Comparison of ENCODE assay signal across 8 cellular contexts in genomic region chr9:127360829-127361228, GRCh38. TPM values are rescaled to one million over a fixed set of nuclear protein-coding genes. Genes with fewer than 3 reads are reported as not detected.
DNase-seq lines count a peak whose midpoint lies in the region; ATAC-seq and TF ChIP-seq lines count a peak whose summit lies in the region.

No MANE protein-coding gene starts in this region.

- H3K27me3 ChIP-seq in H9 (ENCODE audit: insufficient read depth, low read length) (no peaks in the 10 kb centered on the region), psoas muscle (ENCODE audit: insufficient read depth in 3 of 3, low read length in 2 of 3) (no peaks in the 10 kb centered on the region)

- no peak overlapping the region for H3K4me3 Mint-ChIP-seq in H9
- H3K4me3 Mint-ChIP-seq in activated T-helper 17 cell treated with anti-CD3 and anti-CD28 coated beads, Interleukin-2, amount 50 U/mL, for 72 hours: no peak overlapping the region

- H3K18ac ChIP-seq in H9 (ENCODE audit: insufficient read length, low read depth, low read length): no peak overlapping the region

- no peaks in the 10 kb centered on the region for H3K79me2 ChIP-seq in H9 (ENCODE audit: insufficient read depth, low read length)

- no CpG with 5 or more reads among the region's 2 CpGs for WGBS in H9 (ENCODE audit: extremely low coverage, insufficient read length, low lambda C conversion rate)
- WGBS in psoas muscle, 3 donors: 55 to 65% (median 56%) methylated on average over 2 of the region's 2 CpGs

- H3K36me3 Mint-ChIP-seq in H9 (ENCODE audit: insufficient read depth in 1 of 3, low read depth in 3 of 3): peaks cover 5 to 8% (median 6%) of the 10 kb centered on the region in 3 experiments; a peak in 4 of 7 replicates
- H3K36me3 Mint-ChIP-seq in activated T-helper 17 cell treated with anti-CD3 and anti-CD28 coated beads, Interleukin-2, amount 50 U/mL, for 72 hours (ENCODE audit: low read depth): no peaks in the 10 kb centered on the region

- no peak overlapping the region for H2BK5ac ChIP-seq in H9 (ENCODE audit: insufficient read length, low read length)

- H3K36me3 ChIP-seq in psoas muscle (ENCODE audit: insufficient read depth in 1 of 2, low read depth in 1 of 2): peaks cover 3 to 30% of the 10 kb centered on the region in 2 donors

- no peak overlapping the region for H3T11ph ChIP-seq in H9 (ENCODE audit: low read length)

- H2BK12ac ChIP-seq in H9 (ENCODE audit: insufficient read length, low read depth, low read length): no peak overlapping the region

- no peak overlapping the region for H3K27ac Mint-ChIP-seq in H9
- H3K27ac Mint-ChIP-seq in activated T-helper 17 cell treated with anti-CD3 and anti-CD28 coated beads, Interleukin-2, amount 50 U/mL, for 72 hours: no peak overlapping the region

- H2BK15ac ChIP-seq in H9 (ENCODE audit: low read depth, low read length): no peak overlapping the region

- H3K9me3 Mint-ChIP-seq in H9: no peaks in the 10 kb centered on the region
- H3K9me3 Mint-ChIP-seq in activated T-helper 17 cell treated with anti-CD3 and anti-CD28 coated beads, Interleukin-2, amount 50 U/mL, for 72 hours: no peaks in the 10 kb centered on the region

- no peak overlapping the region for H4K8ac ChIP-seq in H9 (replicated peaks; ENCODE audit: insufficient read length, low read depth, low read length)

- no peak overlapping the region for H2AK5ac ChIP-seq in H9 (ENCODE audit: insufficient read length, low read length)

- H3K23me2 ChIP-seq in H9 (ENCODE audit: insufficient read length, low read depth, low read length, poor library complexity, severe bottlenecking): no peaks in the 10 kb centered on the region

- TF ChIP-seq CTCF in H9 (conservative IDR thresholded peaks at IDR 0.05) (peak; percentile 67), psoas muscle (IDR thresholded peaks at IDR 0.05) (no peak)

- no peaks in the 10 kb centered on the region for H3K27me3 Mint-ChIP-seq in H9 (ENCODE audit: low read depth)
- peaks cover under 1% of the 10 kb centered on the region for H3K27me3 Mint-ChIP-seq in activated T-helper 17 cell treated with anti-CD3 and anti-CD28 coated beads, Interleukin-2, amount 50 U/mL, for 72 hours

- H3K9ac ChIP-seq in H9 (ENCODE audit: extremely low read depth, insufficient read length, low read length): no peak overlapping the region

- no peak overlapping the region for H3K4me2 ChIP-seq in H9 (ENCODE audit: insufficient read depth, insufficient read length, low read length)

- no peak overlapping the region for H3K4me3 ChIP-seq in psoas muscle

- H2BK120ac ChIP-seq in H9 (ENCODE audit: low read depth, low read length, poor library complexity, severe bottlenecking): no peak overlapping the region

- H3K4me1 ChIP-seq in H9 (ENCODE audit: insufficient read depth, low read length): no peaks in the 10 kb centered on the region
- H3K4me1 ChIP-seq in psoas muscle: peaks cover 8% of the 10 kb centered on the region

- no peak overlapping the region for H2BK20ac ChIP-seq in H9 (ENCODE audit: low read depth, low read length, poor library complexity, severe bottlenecking)

- no peak overlapping the region for H4K5ac ChIP-seq in H9 (ENCODE audit: insufficient read length, low read depth, low read length)

- no peak overlapping the region for H3K4ac ChIP-seq in H9 (ENCODE audit: low read depth, low read length)

- no peaks in the 10 kb centered on the region for H3K79me1 ChIP-seq in H9 (ENCODE audit: insufficient read depth, low read depth, low read length, poor library complexity, severe bottlenecking)

- no peak overlapping the region for H2AFZ ChIP-seq in H9 (ENCODE audit: low read length)

- peak in 2 of 4 donors; percentile 38 to 58 for ATAC-seq in psoas muscle
- no peak for ATAC-seq in activated T-helper 17 cell treated with anti-CD3 and anti-CD28 coated beads, Interleukin-2, amount 50 U/mL, for 72 hours (replicated peaks)
- ATAC-seq in GM21367 (IDR thresholded peaks at IDR 0.05; ENCODE audit: unreplicated experiment): no peak

- peaks cover under 1 to 4% of the 10 kb centered on the region in 2 experiments; a peak in 2 of 4 replicates for H3K4me1 Mint-ChIP-seq in H9
- no peaks in the 10 kb centered on the region for H3K4me1 Mint-ChIP-seq in activated T-helper 17 cell treated with anti-CD3 and anti-CD28 coated beads, Interleukin-2, amount 50 U/mL, for 72 hours

- H3K23ac ChIP-seq in H9 (ENCODE audit: insufficient read length, low read depth, low read length): no peak overlapping the region

- H3K56ac ChIP-seq in H9 (ENCODE audit: insufficient read length, low read depth, low read length): no peak overlapping the region

- no peaks in the 10 kb centered on the region for H4K20me1 ChIP-seq in H9 (ENCODE audit: control insufficient read depth, insufficient read depth, insufficient read length)

- H3K14ac ChIP-seq in H9 (ENCODE audit: insufficient read depth, low read length): no peak overlapping the region

- H3K9me3 ChIP-seq in H9 (ENCODE audit: control insufficient read depth, low read depth, low read length): no peaks in the 10 kb centered on the region
- no peaks in the 10 kb centered on the region for H3K9me3 ChIP-seq in psoas muscle

- H4K91ac ChIP-seq in H9 (ENCODE audit: insufficient read length, low read depth, low read length): no peak overlapping the region

- intact Hi-C loops in psoas muscle (cut with DNase I): loop anchor here in 1 of 2 donors (5.0 kb wide), 2 partner anchors 54 to 74 kb away; no protein-coding TSS in a partner anchor

- H3K27ac ChIP-seq in H9 (ENCODE audit: insufficient read length, low read depth, low read length): no peak overlapping the region
- peak overlapping the region; percentile 0 for H3K27ac ChIP-seq in psoas muscle

- DNase-seq in H9 (peak; percentile 74), RPMI7951 (ENCODE audit: low read depth) (peak; percentile 62), fibroblast of gingiva (ENCODE audit: low read depth) (peak; percentile 28), psoas muscle (no peak), AG08395 (ENCODE audit: low spot score) (no peak), NCI-H1694 treated with DMSO at 0.1 percent for 48 hours (lab: John Stamatoyannopoulos, UW) (no peak)

RNA-seq across cellular contexts. Expression of gene SLC2A8, which starts 36.1 kb away (rescaled TPM):
- total RNA-seq in H9 (2021): 38.3 and 38.4 TPM in 2 replicates
- 23.8 and 25.9 TPM in 2 replicates for total RNA-seq in RPMI7951 (2014; rRNA removed; shearing (Covaris generic))
- 10 to 100 TPM; 15.8 to 18.7 (median 16.3) TPM for total RNA-seq in psoas muscle
- polyA plus RNA-seq in psoas muscle: 10 to 100 TPM; 13.2 to 20.3 (median 19.0) TPM
- 1 to 10 TPM; 3.0 TPM for total RNA-seq in activated T-helper 17 cell treated with anti-CD3 and anti-CD28 coated beads, Interleukin-2, amount 50 U/mL, for 72 hours

Comparison
In these comparisons a context has a peak if more than half of its experiments do, and no peak if none do; other contexts are left out.
1. DNase-seq: peak in H9 (single experiment), RPMI7951 (single experiment) and fibroblast of gingiva (single experiment); none in psoas muscle (0 of 2), AG08395 (single experiment) and NCI-H1694 treated with DMSO at 0.1 percent for 48 hours (single experiment).